Comparison of ENCODE assay signal across 1 cellular context in the genomic region with DNA sequence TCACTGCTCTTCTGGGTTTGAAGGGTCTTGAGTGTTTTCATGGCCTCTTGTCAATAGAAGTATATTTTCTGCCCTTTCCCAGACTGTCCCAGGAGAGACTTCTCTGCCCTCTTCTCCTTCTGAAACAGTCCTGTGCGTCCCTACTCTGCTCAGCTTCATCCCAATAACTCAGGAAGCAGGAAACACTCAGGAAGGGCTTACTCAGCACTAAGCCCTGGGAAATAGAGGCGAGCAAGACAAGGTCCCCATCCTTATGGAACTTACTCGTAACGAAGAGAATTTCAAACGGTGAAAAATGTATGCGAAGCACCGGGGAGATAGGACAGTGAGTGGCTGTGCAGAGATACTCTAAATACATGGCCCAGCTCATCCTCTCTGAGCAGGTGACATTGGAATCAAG.
TF ChIP-seq lines count a peak whose summit lies in the region.

No MANE protein-coding gene starts in this region.

TF ChIP-seq in GM23338, 12 proteins besides CTCF, POLR2A, EP300 and RAD21:
- TF ChIP-seq, protein P1, sequence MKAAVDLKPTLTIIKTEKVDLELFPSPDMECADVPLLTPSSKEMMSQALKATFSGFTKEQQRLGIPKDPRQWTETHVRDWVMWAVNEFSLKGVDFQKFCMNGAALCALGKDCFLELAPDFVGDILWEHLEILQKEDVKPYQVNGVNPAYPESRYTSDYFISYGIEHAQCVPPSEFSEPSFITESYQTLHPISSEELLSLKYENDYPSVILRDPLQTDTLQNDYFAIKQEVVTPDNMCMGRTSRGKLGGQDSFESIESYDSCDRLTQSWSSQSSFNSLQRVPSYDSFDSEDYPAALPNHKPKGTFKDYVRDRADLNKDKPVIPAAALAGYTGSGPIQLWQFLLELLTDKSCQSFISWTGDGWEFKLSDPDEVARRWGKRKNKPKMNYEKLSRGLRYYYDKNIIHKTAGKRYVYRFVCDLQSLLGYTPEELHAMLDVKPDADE (IDR thresholded peaks at IDR 0.05), result no peak
- TF ChIP-seq ZNF114 (CRISPR knock-in tag; IDR thresholded peaks at IDR 0.05) (no peak), POLR2AphosphoS5 (IDR thresholded peaks at IDR 0.05; ENCODE audit: low read depth) (no peak), EZH2 (IDR thresholded peaks at IDR 0.05; ENCODE audit: low read depth, unreplicated experiment) (no peak), STAT1 (IDR thresholded peaks at IDR 0.05; ENCODE audit: unreplicated experiment) (no peak), CREB1 (CRISPR knock-in tag; IDR thresholded peaks at IDR 0.05; ENCODE audit: low read depth) (no peak), JUNB (IDR thresholded peaks at IDR 0.05; ENCODE audit: unreplicated experiment) (no peak), ZNF331 (CRISPR knock-in tag; IDR thresholded peaks at IDR 0.05; ENCODE audit: low read depth) (no peak), NANOG (IDR thresholded peaks at IDR 0.05; ENCODE audit: borderline replicate concordance) (no peak)
- TF ChIP-seq, protein P2, sequence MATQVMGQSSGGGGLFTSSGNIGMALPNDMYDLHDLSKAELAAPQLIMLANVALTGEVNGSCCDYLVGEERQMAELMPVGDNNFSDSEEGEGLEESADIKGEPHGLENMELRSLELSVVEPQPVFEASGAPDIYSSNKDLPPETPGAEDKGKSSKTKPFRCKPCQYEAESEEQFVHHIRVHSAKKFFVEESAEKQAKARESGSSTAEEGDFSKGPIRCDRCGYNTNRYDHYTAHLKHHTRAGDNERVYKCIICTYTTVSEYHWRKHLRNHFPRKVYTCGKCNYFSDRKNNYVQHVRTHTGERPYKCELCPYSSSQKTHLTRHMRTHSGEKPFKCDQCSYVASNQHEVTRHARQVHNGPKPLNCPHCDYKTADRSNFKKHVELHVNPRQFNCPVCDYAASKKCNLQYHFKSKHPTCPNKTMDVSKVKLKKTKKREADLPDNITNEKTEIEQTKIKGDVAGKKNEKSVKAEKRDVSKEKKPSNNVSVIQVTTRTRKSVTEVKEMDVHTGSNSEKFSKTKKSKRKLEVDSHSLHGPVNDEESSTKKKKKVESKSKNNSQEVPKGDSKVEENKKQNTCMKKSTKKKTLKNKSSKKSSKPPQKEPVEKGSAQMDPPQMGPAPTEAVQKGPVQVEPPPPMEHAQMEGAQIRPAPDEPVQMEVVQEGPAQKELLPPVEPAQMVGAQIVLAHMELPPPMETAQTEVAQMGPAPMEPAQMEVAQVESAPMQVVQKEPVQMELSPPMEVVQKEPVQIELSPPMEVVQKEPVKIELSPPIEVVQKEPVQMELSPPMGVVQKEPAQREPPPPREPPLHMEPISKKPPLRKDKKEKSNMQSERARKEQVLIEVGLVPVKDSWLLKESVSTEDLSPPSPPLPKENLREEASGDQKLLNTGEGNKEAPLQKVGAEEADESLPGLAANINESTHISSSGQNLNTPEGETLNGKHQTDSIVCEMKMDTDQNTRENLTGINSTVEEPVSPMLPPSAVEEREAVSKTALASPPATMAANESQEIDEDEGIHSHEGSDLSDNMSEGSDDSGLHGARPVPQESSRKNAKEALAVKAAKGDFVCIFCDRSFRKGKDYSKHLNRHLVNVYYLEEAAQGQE (IDR thresholded peaks at IDR 0.05; ENCODE audit: unreplicated experiment), result no peak
- TF ChIP-seq, protein P3, sequence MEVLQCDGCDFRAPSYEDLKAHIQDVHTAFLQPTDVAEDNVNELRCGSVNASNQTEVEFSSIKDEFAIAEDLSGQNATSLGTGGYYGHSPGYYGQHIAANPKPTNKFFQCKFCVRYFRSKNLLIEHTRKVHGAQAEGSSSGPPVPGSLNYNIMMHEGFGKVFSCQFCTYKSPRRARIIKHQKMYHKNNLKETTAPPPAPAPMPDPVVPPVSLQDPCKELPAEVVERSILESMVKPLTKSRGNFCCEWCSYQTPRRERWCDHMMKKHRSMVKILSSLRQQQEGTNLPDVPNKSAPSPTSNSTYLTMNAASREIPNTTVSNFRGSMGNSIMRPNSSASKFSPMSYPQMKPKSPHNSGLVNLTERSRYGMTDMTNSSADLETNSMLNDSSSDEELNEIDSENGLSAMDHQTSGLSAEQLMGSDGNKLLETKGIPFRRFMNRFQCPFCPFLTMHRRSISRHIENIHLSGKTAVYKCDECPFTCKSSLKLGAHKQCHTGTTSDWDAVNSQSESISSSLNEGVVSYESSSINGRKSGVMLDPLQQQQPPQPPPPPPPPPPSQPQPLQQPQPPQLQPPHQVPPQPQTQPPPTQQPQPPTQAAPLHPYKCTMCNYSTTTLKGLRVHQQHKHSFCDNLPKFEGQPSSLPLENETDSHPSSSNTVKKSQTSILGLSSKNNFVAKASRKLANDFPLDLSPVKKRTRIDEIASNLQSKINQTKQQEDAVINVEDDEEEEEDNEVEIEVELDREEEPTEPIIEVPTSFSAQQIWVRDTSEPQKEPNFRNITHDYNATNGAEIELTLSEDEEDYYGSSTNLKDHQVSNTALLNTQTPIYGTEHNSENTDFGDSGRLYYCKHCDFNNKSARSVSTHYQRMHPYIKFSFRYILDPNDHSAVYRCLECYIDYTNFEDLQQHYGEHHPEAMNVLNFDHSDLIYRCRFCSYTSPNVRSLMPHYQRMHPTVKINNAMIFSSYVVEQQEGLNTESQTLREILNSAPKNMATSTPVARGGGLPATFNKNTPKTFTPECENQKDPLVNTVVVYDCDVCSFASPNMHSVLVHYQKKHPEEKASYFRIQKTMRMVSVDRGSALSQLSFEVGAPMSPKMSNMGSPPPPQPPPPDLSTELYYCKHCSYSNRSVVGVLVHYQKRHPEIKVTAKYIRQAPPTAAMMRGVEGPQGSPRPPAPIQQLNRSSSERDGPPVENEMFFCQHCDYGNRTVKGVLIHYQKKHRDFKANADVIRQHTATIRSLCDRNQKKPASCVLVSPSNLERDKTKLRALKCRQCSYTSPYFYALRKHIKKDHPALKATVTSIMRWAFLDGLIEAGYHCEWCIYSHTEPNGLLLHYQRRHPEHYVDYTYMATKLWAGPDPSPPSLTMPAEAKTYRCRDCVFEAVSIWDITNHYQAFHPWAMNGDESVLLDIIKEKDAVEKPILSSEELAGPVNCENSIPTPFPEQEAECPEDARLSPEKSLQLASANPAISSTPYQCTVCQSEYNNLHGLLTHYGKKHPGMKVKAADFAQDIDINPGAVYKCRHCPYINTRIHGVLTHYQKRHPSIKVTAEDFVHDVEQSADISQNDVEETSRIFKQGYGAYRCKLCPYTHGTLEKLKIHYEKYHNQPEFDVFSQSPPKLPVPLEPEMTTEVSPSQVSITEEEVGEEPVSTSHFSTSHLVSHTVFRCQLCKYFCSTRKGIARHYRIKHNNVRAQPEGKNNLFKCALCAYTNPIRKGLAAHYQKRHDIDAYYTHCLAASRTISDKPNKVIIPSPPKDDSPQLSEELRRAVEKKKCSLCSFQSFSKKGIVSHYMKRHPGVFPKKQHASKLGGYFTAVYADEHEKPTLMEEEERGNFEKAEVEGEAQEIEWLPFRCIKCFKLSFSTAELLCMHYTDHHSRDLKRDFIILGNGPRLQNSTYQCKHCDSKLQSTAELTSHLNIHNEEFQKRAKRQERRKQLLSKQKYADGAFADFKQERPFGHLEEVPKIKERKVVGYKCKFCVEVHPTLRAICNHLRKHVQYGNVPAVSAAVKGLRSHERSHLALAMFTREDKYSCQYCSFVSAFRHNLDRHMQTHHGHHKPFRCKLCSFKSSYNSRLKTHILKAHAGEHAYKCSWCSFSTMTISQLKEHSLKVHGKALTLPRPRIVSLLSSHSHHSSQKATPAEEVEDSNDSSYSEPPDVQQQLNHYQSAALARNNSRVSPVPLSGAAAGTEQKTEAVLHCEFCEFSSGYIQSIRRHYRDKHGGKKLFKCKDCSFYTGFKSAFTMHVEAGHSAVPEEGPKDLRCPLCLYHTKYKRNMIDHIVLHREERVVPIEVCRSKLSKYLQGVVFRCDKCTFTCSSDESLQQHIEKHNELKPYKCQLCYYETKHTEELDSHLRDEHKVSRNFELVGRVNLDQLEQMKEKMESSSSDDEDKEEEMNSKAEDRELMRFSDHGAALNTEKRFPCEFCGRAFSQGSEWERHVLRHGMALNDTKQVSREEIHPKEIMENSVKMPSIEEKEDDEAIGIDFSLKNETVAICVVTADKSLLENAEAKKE (CRISPR knock-in tag; IDR thresholded peaks at IDR 0.05), result no peak
